ENCODE assay signal across 1 cellular context in the genomic region with DNA sequence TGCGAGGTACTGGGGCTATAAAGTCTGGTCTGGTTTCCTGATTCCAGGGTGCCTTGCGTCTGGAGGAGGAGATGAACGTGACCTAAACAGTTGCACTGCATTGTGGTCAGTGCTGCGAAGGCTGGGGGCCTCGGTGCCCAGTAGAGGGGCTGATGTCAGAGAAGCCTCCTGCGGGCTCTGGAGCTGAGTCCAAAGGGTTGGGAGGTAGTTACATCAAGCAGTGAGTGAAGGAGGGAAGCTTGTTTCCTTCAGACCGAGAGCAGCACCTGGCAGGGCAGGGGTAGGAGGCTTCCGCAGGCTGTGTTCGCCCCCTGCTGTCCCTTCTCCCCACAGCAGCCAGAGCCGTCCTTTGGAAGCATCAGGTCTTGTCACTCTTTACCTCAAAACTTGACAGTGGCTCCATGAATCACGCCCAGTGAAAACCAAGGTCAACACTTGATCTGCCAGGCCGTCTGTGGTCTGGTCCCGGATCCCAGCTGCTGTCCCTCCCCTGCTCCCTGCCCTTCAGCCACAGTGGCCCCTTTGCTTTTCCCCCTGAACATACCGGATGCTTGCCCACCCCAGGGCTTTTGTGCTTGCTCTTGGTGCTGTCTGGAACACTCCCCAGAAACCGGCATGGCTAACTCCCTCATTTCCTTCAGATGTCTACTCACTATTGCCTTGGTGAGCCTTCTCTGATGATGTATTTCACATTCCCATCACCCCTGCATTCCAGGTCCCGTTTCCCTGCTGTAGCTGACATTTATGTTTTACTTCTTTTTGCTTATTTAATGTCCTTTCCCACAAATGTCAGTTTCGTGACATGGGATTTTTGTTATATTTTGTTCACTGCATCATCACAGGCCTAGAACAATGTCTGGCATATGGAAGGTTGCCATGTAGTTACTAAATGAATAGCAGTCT.
TF ChIP-seq lines count a peak whose summit lies in the region.

No MANE protein-coding gene starts in this region.

TF ChIP-seq in HepG2, 621 proteins besides CTCF, POLR2A, EP300 and RAD21 (continued from another document and continues in another):
- TF ChIP-seq, protein P1, sequence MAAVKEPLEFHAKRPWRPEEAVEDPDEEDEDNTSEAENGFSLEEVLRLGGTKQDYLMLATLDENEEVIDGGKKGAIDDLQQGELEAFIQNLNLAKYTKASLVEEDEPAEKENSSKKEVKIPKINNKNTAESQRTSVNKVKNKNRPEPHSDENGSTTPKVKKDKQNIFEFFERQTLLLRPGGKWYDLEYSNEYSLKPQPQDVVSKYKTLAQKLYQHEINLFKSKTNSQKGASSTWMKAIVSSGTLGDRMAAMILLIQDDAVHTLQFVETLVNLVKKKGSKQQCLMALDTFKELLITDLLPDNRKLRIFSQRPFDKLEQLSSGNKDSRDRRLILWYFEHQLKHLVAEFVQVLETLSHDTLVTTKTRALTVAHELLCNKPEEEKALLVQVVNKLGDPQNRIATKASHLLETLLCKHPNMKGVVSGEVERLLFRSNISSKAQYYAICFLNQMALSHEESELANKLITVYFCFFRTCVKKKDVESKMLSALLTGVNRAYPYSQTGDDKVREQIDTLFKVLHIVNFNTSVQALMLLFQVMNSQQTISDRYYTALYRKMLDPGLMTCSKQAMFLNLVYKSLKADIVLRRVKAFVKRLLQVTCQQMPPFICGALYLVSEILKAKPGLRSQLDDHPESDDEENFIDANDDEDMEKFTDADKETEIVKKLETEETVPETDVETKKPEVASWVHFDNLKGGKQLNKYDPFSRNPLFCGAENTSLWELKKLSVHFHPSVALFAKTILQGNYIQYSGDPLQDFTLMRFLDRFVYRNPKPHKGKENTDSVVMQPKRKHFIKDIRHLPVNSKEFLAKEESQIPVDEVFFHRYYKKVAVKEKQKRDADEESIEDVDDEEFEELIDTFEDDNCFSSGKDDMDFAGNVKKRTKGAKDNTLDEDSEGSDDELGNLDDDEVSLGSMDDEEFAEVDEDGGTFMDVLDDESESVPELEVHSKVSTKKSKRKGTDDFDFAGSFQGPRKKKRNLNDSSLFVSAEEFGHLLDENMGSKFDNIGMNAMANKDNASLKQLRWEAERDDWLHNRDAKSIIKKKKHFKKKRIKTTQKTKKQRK (IDR thresholded peaks at IDR 0.05; ENCODE audit: low read length) = no peak
- peak; percentile 48 for TF ChIP-seq TEAD3 (CRISPR knock-in tag; optimal IDR thresholded peaks at IDR 0.05; ENCODE audit: borderline replicate concordance)
- TF ChIP-seq, protein P2, sequence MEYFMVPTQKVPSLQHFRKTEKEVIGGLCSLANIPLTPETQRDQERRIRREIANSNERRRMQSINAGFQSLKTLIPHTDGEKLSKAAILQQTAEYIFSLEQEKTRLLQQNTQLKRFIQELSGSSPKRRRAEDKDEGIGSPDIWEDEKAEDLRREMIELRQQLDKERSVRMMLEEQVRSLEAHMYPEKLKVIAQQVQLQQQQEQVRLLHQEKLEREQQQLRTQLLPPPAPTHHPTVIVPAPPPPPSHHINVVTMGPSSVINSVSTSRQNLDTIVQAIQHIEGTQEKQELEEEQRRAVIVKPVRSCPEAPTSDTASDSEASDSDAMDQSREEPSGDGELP (IDR thresholded peaks at IDR 0.05; ENCODE audit: borderline replicate concordance, low read depth) = peak; percentile 43; the same call in 1 of the 2 replicates
- peak; percentile 33; the same call in 1 of the 2 replicates for TF ChIP-seq SPEN (CRISPR knock-in tag; IDR thresholded peaks at IDR 0.05; ENCODE audit: low read depth)
- TF ChIP-seq PHF21A (CRISPR knock-in tag; IDR thresholded peaks at IDR 0.05) = no peak
- 0 out of 2 replicates have a peak, but pooled peaks have one; percentile 26 for TF ChIP-seq ZNF430 (CRISPR knock-in tag; IDR thresholded peaks at IDR 0.05)
- no peak for TF ChIP-seq ZNF672 (CRISPR knock-in tag; IDR thresholded peaks at IDR 0.05)
- peak; percentile 70; the same call in 1 of the 2 replicates for TF ChIP-seq RBAK (CRISPR knock-in tag; IDR thresholded peaks at IDR 0.05)
- TF ChIP-seq, protein P3, sequence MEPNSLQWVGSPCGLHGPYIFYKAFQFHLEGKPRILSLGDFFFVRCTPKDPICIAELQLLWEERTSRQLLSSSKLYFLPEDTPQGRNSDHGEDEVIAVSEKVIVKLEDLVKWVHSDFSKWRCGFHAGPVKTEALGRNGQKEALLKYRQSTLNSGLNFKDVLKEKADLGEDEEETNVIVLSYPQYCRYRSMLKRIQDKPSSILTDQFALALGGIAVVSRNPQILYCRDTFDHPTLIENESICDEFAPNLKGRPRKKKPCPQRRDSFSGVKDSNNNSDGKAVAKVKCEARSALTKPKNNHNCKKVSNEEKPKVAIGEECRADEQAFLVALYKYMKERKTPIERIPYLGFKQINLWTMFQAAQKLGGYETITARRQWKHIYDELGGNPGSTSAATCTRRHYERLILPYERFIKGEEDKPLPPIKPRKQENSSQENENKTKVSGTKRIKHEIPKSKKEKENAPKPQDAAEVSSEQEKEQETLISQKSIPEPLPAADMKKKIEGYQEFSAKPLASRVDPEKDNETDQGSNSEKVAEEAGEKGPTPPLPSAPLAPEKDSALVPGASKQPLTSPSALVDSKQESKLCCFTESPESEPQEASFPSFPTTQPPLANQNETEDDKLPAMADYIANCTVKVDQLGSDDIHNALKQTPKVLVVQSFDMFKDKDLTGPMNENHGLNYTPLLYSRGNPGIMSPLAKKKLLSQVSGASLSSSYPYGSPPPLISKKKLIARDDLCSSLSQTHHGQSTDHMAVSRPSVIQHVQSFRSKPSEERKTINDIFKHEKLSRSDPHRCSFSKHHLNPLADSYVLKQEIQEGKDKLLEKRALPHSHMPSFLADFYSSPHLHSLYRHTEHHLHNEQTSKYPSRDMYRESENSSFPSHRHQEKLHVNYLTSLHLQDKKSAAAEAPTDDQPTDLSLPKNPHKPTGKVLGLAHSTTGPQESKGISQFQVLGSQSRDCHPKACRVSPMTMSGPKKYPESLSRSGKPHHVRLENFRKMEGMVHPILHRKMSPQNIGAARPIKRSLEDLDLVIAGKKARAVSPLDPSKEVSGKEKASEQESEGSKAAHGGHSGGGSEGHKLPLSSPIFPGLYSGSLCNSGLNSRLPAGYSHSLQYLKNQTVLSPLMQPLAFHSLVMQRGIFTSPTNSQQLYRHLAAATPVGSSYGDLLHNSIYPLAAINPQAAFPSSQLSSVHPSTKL (CRISPR knock-in tag; IDR thresholded peaks at IDR 0.05) = peak; percentile 41; the same call in 1 of the 2 replicates
- TF ChIP-seq SP2 (CRISPR knock-in tag; IDR thresholded peaks at IDR 0.05) = 0 out of 2 replicates have a peak, but pooled peaks have one; percentile 20
- peak; percentile 63; the same call in 1 of the 2 replicates for TF ChIP-seq ZNF124 (CRISPR knock-in tag; IDR thresholded peaks at IDR 0.05)
- TF ChIP-seq KDM4B (CRISPR knock-in tag; IDR thresholded peaks at IDR 0.05) = peak; percentile 36; the same call in 1 of the 2 replicates
- TF ChIP-seq MEF2D (CRISPR knock-in tag; IDR thresholded peaks at IDR 0.05) = peak; percentile 74
- peak; percentile 67; the same call in 1 of the 2 replicates for TF ChIP-seq ZFP37 (CRISPR knock-in tag; IDR thresholded peaks at IDR 0.05; ENCODE audit: borderline replicate concordance)
- TF ChIP-seq, protein P4, sequence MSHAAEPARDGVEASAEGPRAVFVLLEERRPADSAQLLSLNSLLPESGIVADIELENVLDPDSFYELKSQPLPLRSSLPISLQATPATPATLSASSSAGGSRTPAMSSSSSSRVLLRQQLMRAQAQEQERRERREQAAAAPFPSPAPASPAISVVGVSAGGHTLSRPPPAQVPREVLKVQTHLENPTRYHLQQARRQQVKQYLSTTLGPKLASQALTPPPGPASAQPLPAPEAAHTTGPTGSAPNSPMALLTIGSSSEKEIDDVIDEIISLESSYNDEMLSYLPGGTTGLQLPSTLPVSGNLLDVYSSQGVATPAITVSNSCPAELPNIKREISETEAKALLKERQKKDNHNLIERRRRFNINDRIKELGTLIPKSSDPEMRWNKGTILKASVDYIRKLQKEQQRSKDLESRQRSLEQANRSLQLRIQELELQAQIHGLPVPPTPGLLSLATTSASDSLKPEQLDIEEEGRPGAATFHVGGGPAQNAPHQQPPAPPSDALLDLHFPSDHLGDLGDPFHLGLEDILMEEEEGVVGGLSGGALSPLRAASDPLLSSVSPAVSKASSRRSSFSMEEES (CRISPR knock-in tag; IDR thresholded peaks at IDR 0.05) = peak; percentile 27; the same call in 1 of the 2 replicates
- 0 out of 2 replicates have a peak, but pooled peaks have one; percentile 60 for TF ChIP-seq ZNF607 (CRISPR knock-in tag; IDR thresholded peaks at IDR 0.05; ENCODE audit: borderline replicate concordance)
- peak; percentile 37; the same call in 1 of the 2 replicates for TF ChIP-seq FOXO1 (CRISPR knock-in tag; IDR thresholded peaks at IDR 0.05)
- TF ChIP-seq, protein P5, sequence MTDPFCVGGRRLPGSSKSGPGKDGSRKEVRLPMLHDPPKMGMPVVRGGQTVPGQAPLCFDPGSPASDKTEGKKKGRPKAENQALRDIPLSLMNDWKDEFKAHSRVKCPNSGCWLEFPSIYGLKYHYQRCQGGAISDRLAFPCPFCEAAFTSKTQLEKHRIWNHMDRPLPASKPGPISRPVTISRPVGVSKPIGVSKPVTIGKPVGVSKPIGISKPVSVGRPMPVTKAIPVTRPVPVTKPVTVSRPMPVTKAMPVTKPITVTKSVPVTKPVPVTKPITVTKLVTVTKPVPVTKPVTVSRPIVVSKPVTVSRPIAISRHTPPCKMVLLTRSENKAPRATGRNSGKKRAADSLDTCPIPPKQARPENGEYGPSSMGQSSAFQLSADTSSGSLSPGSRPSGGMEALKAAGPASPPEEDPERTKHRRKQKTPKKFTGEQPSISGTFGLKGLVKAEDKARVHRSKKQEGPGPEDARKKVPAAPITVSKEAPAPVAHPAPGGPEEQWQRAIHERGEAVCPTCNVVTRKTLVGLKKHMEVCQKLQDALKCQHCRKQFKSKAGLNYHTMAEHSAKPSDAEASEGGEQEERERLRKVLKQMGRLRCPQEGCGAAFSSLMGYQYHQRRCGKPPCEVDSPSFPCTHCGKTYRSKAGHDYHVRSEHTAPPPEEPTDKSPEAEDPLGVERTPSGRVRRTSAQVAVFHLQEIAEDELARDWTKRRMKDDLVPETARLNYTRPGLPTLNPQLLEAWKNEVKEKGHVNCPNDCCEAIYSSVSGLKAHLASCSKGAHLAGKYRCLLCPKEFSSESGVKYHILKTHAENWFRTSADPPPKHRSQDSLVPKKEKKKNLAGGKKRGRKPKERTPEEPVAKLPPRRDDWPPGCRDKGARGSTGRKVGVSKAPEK (CRISPR knock-in tag; IDR thresholded peaks at IDR 0.05; ENCODE audit: borderline replicate concordance) = peak; percentile 96; the same call in 1 of the 2 replicates
- TF ChIP-seq ZNF256 (CRISPR knock-in tag; conservative IDR thresholded peaks at IDR 0.05) = no peak
- no peak for TF ChIP-seq GATA4 (IDR thresholded peaks at IDR 0.05; ENCODE audit: borderline replicate concordance, low read depth)
- peak; percentile 70; the same call in 1 of the 2 replicates for TF ChIP-seq MEIS1 (CRISPR knock-in tag; IDR thresholded peaks at IDR 0.05; ENCODE audit: borderline replicate concordance)
- TF ChIP-seq NRL (CRISPR knock-in tag; IDR thresholded peaks at IDR 0.05; ENCODE audit: borderline replicate concordance) = peak; percentile 94
- peak; percentile 82 for TF ChIP-seq FOSL2 (CRISPR knock-in tag; IDR thresholded peaks at IDR 0.05)
- TF ChIP-seq ZNF343 (CRISPR knock-in tag; IDR thresholded peaks at IDR 0.05) = 0 out of 2 replicates have a peak, but pooled peaks have one; percentile 17
- no peak for TF ChIP-seq KLF11 (CRISPR knock-in tag; IDR thresholded peaks at IDR 0.05)
- TF ChIP-seq GATAD2A (CRISPR knock-in tag; IDR thresholded peaks at IDR 0.05) = peak; percentile 74
- TF ChIP-seq, protein P6, sequence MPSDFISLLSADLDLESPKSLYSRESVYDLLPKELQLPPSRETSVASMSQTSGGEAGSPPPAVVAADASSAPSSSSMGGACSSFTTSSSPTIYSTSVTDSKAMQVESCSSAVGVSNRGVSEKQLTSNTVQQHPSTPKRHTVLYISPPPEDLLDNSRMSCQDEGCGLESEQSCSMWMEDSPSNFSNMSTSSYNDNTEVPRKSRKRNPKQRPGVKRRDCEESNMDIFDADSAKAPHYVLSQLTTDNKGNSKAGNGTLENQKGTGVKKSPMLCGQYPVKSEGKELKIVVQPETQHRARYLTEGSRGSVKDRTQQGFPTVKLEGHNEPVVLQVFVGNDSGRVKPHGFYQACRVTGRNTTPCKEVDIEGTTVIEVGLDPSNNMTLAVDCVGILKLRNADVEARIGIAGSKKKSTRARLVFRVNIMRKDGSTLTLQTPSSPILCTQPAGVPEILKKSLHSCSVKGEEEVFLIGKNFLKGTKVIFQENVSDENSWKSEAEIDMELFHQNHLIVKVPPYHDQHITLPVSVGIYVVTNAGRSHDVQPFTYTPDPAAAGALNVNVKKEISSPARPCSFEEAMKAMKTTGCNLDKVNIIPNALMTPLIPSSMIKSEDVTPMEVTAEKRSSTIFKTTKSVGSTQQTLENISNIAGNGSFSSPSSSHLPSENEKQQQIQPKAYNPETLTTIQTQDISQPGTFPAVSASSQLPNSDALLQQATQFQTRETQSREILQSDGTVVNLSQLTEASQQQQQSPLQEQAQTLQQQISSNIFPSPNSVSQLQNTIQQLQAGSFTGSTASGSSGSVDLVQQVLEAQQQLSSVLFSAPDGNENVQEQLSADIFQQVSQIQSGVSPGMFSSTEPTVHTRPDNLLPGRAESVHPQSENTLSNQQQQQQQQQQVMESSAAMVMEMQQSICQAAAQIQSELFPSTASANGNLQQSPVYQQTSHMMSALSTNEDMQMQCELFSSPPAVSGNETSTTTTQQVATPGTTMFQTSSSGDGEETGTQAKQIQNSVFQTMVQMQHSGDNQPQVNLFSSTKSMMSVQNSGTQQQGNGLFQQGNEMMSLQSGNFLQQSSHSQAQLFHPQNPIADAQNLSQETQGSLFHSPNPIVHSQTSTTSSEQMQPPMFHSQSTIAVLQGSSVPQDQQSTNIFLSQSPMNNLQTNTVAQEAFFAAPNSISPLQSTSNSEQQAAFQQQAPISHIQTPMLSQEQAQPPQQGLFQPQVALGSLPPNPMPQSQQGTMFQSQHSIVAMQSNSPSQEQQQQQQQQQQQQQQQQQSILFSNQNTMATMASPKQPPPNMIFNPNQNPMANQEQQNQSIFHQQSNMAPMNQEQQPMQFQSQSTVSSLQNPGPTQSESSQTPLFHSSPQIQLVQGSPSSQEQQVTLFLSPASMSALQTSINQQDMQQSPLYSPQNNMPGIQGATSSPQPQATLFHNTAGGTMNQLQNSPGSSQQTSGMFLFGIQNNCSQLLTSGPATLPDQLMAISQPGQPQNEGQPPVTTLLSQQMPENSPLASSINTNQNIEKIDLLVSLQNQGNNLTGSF (CRISPR knock-in tag; IDR thresholded peaks at IDR 0.05) = no peak
- TF ChIP-seq, protein P7, sequence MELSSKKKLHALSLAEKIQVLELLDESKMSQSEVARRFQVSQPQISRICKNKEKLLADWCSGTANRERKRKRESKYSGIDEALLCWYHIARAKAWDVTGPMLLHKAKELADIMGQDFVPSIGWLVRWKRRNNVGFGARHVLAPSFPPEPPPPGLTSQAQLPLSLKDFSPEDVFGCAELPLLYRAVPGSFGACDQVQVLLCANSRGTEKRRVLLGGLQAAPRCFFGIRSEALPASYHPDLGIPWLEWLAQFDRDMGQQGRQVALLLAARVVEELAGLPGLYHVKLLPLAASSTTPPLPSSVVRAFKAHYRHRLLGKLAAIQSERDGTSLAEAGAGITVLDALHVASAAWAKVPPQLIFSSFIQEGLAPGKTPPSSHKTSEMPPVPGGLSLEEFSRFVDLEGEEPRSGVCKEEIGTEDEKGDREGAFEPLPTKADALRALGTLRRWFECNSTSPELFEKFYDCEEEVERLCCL (CRISPR knock-in tag; IDR thresholded peaks at IDR 0.05; ENCODE audit: borderline replicate concordance) = 0 out of 2 replicates have a peak, but pooled peaks have one; percentile 50
- no peak for TF ChIP-seq ZFYVE20 (CRISPR knock-in tag; IDR thresholded peaks at IDR 0.05; ENCODE audit: borderline replicate concordance, low read depth)
- peak; percentile 56; the same call in 1 of the 2 replicates for TF ChIP-seq ELF3 (CRISPR knock-in tag; IDR thresholded peaks at IDR 0.05)
- peak; percentile 16; the same call in 1 of the 2 replicates for TF ChIP-seq ELF1 (CRISPR knock-in tag; IDR thresholded peaks at IDR 0.05)
- no peak for TF ChIP-seq ZNF761 (CRISPR knock-in tag; conservative IDR thresholded peaks at IDR 0.05)
- no peak for TF ChIP-seq ARID2 (CRISPR knock-in tag; IDR thresholded peaks at IDR 0.05; ENCODE audit: borderline replicate concordance)
- TF ChIP-seq KDM3A (CRISPR knock-in tag; IDR thresholded peaks at IDR 0.05; ENCODE audit: low read depth) = peak; percentile 70; the same call in 1 of the 2 replicates
- peak; percentile 99 for TF ChIP-seq STAG1 (CRISPR knock-in tag; IDR thresholded peaks at IDR 0.05)
